Comparison of ENCODE assay signal across 8 cellular contexts in genomic region chr16:47037396-47037745, GRCh38.
DNase-seq lines count a peak whose midpoint lies in the region; ATAC-seq and TF ChIP-seq lines count a peak whose summit lies in the region.

No MANE protein-coding gene starts in this region.

- H3K9ac ChIP-seq in Loucy (ENCODE audit: low read depth, low read length, poor library complexity, severe bottlenecking) (peak overlapping the region; percentile 55), skeletal muscle tissue (ENCODE audit: low read depth in 1 of 3, low read length in 3 of 3) (peak overlapping the region in 2 of 3 donors; percentile 45 to 74)

- no peak for TF ChIP-seq CTCF in Loucy (conservative IDR thresholded peaks at IDR 0.05; ENCODE audit: low read length)

- H3K4me1 ChIP-seq in Loucy (ENCODE audit: insufficient read depth, low read length, poor library complexity, severe bottlenecking) (peaks cover 5% of the 10 kb centered on the region), right cardiac atrium (ENCODE audit: control insufficient read depth, insufficient read depth, low read length) (no peaks in the 10 kb centered on the region), skeletal muscle tissue (ENCODE audit: control insufficient read depth in 3 of 3, insufficient read depth in 3 of 3, low read length in 3 of 3) (peaks cover 0 to 6% (median 5%) of the 10 kb centered on the region in 3 donors)

- H3K36me3 ChIP-seq in Loucy (ENCODE audit: insufficient read depth, low read length) (no peaks in the 10 kb centered on the region), skeletal muscle tissue (ENCODE audit: control insufficient read depth in 3 of 3, insufficient read depth in 3 of 3, low read length in 3 of 3) (no peaks in the 10 kb centered on the region)

- H3K4me2 ChIP-seq in Loucy (ENCODE audit: low read depth, low read length, poor library complexity, severe bottlenecking), result peak overlapping the region; percentile 88

- intact Hi-C loops in right cardiac atrium (cut with DNase I), result loop anchor here in 3 of 4 donors (10.0 kb wide), 3 partner anchors 107 to 1127 kb away; partner anchors contain the start of genes ABCC12 (in 1 of the 3) and NETO2 (in 1 of the 3)

- H3K9me3 ChIP-seq in Loucy (ENCODE audit: insufficient read depth, low read depth, low read length), result no peaks in the 10 kb centered on the region
- no peaks in the 10 kb centered on the region for H3K9me3 ChIP-seq in right cardiac atrium (ENCODE audit: control insufficient read depth, low read length)
- no peaks in the 10 kb centered on the region for H3K9me3 ChIP-seq in skeletal muscle tissue (ENCODE audit: control insufficient read depth in 3 of 3, low read length in 3 of 3)

- peak overlapping the region; percentile 69 for H3K4me3 Mint-ChIP-seq in activated naive CD4-positive, alpha-beta T cell treated with anti-CD3 and anti-CD28 coated beads, Interleukin-2, amount 10 ng/mL, durations not matched to agents 7 days and 5 days

- H3K27me3 ChIP-seq in Loucy (ENCODE audit: insufficient read depth, low read length, poor library complexity, severe bottlenecking), result peaks cover 9% of the 10 kb centered on the region
- H3K27me3 ChIP-seq in right cardiac atrium (ENCODE audit: control insufficient read depth, insufficient read depth), result no peaks in the 10 kb centered on the region
- no peaks in the 10 kb centered on the region for H3K27me3 ChIP-seq in skeletal muscle tissue (ENCODE audit: control insufficient read depth in 3 of 3, insufficient read depth in 3 of 3, low read length in 3 of 3)

- H3K4me3 ChIP-seq in GM08714 (ENCODE audit: low read length) (peak overlapping the region; percentile 56; the same call in 1 of the 2 replicates), Loucy (ENCODE audit: low read length, poor library complexity, severe bottlenecking) (peak overlapping the region; percentile 77), right cardiac atrium (ENCODE audit: low read length) (peak overlapping the region; percentile 88), skeletal muscle tissue (ENCODE audit: low read length in 3 of 3) (peak overlapping the region; percentile 67 to 76 (median 72))

- CTCF ChIA-PET in activated naive CD4-positive, alpha-beta T cell treated with anti-CD3 and anti-CD28 coated beads, Interleukin-2, amount 10 ng/mL, durations not matched to agents 7 days and 5 days (lab: Charles Lee), result interaction anchor here (0.6 to 3.4 kb wide), 21 partner anchors 9 to 1207 kb away, joined by 3 to 34 read pairs (median 4); partner anchors contain the start of genes LONP2 and NETO2

- ATAC-seq in GM21825 (IDR thresholded peaks at IDR 0.05; ENCODE audit: unreplicated experiment) (peak; percentile 38), right cardiac atrium (peak; percentile 69)

- peaks cover 5% of the 10 kb centered on the region for H3K4me1 Mint-ChIP-seq in activated naive CD4-positive, alpha-beta T cell treated with anti-CD3 and anti-CD28 coated beads, Interleukin-2, amount 10 ng/mL, durations not matched to agents 7 days and 5 days

- no peak for DNase-seq in activated naive CD4-positive, alpha-beta T cell treated with anti-CD3 and anti-CD28 coated beads, Interleukin-2, amount 10 ng/mL, durations not matched to agents 7 days and 5 days
- peak in 1 of 3 donors; percentile 52 for DNase-seq in right cardiac atrium
- no peak for DNase-seq in stimulated activated naive CD4-positive, alpha-beta T cell (lab: John Stamatoyannopoulos, UW)
- DNase-seq in central memory CD4-positive, alpha-beta T cell, result no peak

- peak overlapping the region; percentile 95 for H2AFZ ChIP-seq in Loucy (ENCODE audit: low read length)

- H3K27ac ChIP-seq in right cardiac atrium (ENCODE audit: low read length) (no peak overlapping the region), skeletal muscle tissue (ENCODE audit: low read depth, low read length) (no peak overlapping the region)

- H3F3A ChIP-seq in Loucy (ENCODE audit: low read depth), result no peaks in the 10 kb centered on the region

- no peaks in the 10 kb centered on the region for H4K20me1 ChIP-seq in Loucy (ENCODE audit: insufficient read depth, low read length, poor library complexity, severe bottlenecking)

- WGBS in right cardiac atrium, result 3% methylated on average over 24 of the region's 24 CpGs

- no peak overlapping the region for H3K27ac Mint-ChIP-seq in activated naive CD4-positive, alpha-beta T cell treated with anti-CD3 and anti-CD28 coated beads, Interleukin-2, amount 10 ng/mL, durations not matched to agents 7 days and 5 days

- H3K36me3 Mint-ChIP-seq in activated naive CD4-positive, alpha-beta T cell treated with anti-CD3 and anti-CD28 coated beads, Interleukin-2, amount 10 ng/mL, durations not matched to agents 7 days and 5 days, result no peaks in the 10 kb centered on the region

- no peaks in the 10 kb centered on the region for H3K79me2 ChIP-seq in Loucy (ENCODE audit: insufficient read depth, low read length)

- no peaks in the 10 kb centered on the region for H3K9me3 Mint-ChIP-seq in activated naive CD4-positive, alpha-beta T cell treated with anti-CD3 and anti-CD28 coated beads, Interleukin-2, amount 10 ng/mL, durations not matched to agents 7 days and 5 days

- peaks cover 42% of the 10 kb centered on the region for H3K27me3 Mint-ChIP-seq in activated naive CD4-positive, alpha-beta T cell treated with anti-CD3 and anti-CD28 coated beads, Interleukin-2, amount 10 ng/mL, durations not matched to agents 7 days and 5 days

- no peaks in the 10 kb centered on the region for H3K9me2 ChIP-seq in Loucy (replicated peaks; ENCODE audit: low read depth, low read length)
